17 cellular contexts compared by ENCODE assay signal in the genomic region with DNA sequence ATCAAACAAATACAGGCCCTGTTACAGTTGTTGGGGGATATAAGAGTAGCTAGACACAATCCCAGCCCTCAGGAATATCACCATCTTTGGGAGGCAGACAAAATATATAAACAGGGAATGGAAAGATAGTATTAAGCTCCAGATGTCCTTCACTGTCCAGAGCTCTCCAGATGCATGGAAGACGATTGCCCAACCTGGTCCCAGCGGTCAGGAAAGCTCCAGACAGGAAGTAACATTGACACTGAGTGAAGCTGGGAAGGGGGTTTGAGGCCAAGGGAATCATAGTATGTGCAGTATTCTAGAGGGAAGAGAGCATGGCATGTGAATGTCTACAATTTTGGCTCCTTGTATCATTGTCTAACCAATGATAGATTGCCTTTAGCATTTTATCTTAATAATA.
"Had no signal": no experiment of that assay in that cellular context is flagged by ENCODE, and none has a peak within 500 bp of the region (broad histone marks: within the 10 kb centered on the region; RNA-seq: fewer than 3 reads in every experiment).

No MANE protein-coding gene starts in this region.

- H3K9me3 Mint-ChIP-seq: central memory CD8-positive, alpha-beta T cell; natural killer cell treated with Interleukin-12 subunit alpha and Interleukin-12 subunit beta and Interleukin-15 and Interleukin-18, amount 100 ng/mL, for 72 hours had no signal

- H3K4me3 ChIP-seq: suprapubic skin, thyroid gland, upper lobe of left lung, uterus had no signal

- H3K4me1 Mint-ChIP-seq: central memory CD8-positive, alpha-beta T cell had no signal

- H3K79me2 ChIP-seq: parathyroid adenoma had no signal

- H3K27ac Mint-ChIP-seq: natural killer cell treated with Interleukin-12 subunit alpha and Interleukin-12 subunit beta and Interleukin-15 and Interleukin-18, amount 100 ng/mL, for 72 hours had no signal

- H3K36me3 Mint-ChIP-seq: natural killer cell treated with Interleukin-12 subunit alpha and Interleukin-12 subunit beta and Interleukin-15 and Interleukin-18, amount 100 ng/mL, for 72 hours had no signal

- H3K27ac ChIP-seq: parathyroid adenoma, suprapubic skin, thyroid gland, upper lobe of left lung, uterus had no signal

- H3K36me3 ChIP-seq: suprapubic skin, thyroid gland, upper lobe of left lung, uterus had no signal

- ATAC-seq: esophagus mucosa; left colon; natural killer cell treated with Interleukin-12 subunit alpha and Interleukin-12 subunit beta and Interleukin-15 and Interleukin-18, amount 100 ng/mL, for 72 hours; stimulated activated naive CD8-positive, alpha-beta T cell treated with anti-CD3 and anti-CD28 coated beads, Interleukin-15, Interleukin-2, amounts not matched to agents 100 U/mL and 50 U/mL, for 24 hours had no signal

- H3K9me3 ChIP-seq: suprapubic skin, thyroid gland, upper lobe of left lung, uterus had no signal

- H3K4me1 ChIP-seq: parathyroid adenoma, upper lobe of left lung, uterus had no signal

- H2AFZ ChIP-seq: parathyroid adenoma had no signal

- DNase-seq: effector memory CD4-positive, alpha-beta T cell; foreskin fibroblast; hippocampal formation; left colon; midbrain; small intestine; stimulated activated CD4-positive, alpha-beta T cell treated with anti-CD3 and anti-CD28 coated beads, Interleukin-2, amount 100 ng/mL, for 48 hours; stimulated activated naive CD8-positive, alpha-beta T cell treated with anti-CD3 and anti-CD28 coated beads, Interleukin-15, Interleukin-2, amounts not matched to agents 100 U/mL and 50 U/mL, for 24 hours; thyroid gland; upper lobe of left lung; uterus had no signal

- FAIRE-seq: endometrium, small intestine had no signal

- H3K9ac ChIP-seq: parathyroid adenoma had no signal

- H3K4me3 Mint-ChIP-seq: central memory CD8-positive, alpha-beta T cell; natural killer cell treated with Interleukin-12 subunit alpha and Interleukin-12 subunit beta and Interleukin-15 and Interleukin-18, amount 100 ng/mL, for 72 hours had no signal

- H3K27me3 Mint-ChIP-seq: central memory CD8-positive, alpha-beta T cell; natural killer cell treated with Interleukin-12 subunit alpha and Interleukin-12 subunit beta and Interleukin-15 and Interleukin-18, amount 100 ng/mL, for 72 hours had no signal

- H3K27me3 ChIP-seq: suprapubic skin, thyroid gland, upper lobe of left lung, uterus had no signal
